15 cellular contexts compared by ENCODE assay signal in genomic region chr13:100521912-100522490, GRCh38.
DNase-seq lines count a peak whose midpoint lies in the region; ATAC-seq and TF ChIP-seq lines count a peak whose summit lies in the region.
"Had no signal": no experiment of that assay in that cellular context is flagged by ENCODE, and none has a peak within 500 bp of the region (broad histone marks: within the 10 kb centered on the region; RNA-seq: fewer than 3 reads in every experiment).

No MANE protein-coding gene starts in this region.

- in situ Hi-C loops in KBM-7 (cut with MboI; ENCODE audit: low pct_unique_long_range_greater_than_20kb, low sequenced_read_pairs): loop anchor here (25.0 kb wide), 1 partner anchor 285 kb away; no protein-coding TSS in a partner anchor

- H3K36me3 ChIP-seq in sigmoid colon: no peaks in the 10 kb centered on the region

- TF ChIP-seq CTCF in sigmoid colon (IDR thresholded peaks at IDR 0.05): no peak

- DNase-seq in activated T-cell treated with anti-CD3 and anti-CD28 coated beads, Interleukin-2, amount 50 U/mL, for 24 hours: no peak
- DNase-seq in activated T-cell treated with anti-CD3 and anti-CD28 coated beads for 4 hours: no peak
- peak; percentile 48 for DNase-seq in KBM-7
- DNase-seq in activated naive CD8-positive, alpha-beta T cell treated with anti-CD3 and anti-CD28 coated beads for 36 hours: no peak
- DNase-seq in naive thymus-derived CD8-positive, alpha-beta T cell: peak in 2 of 10 donors; percentile 15 to 17
- DNase-seq in posterior vena cava (ENCODE audit: low spot score): no peak
- no peak for DNase-seq in stimulated activated CD4-positive, alpha-beta T cell treated with anti-CD3 and anti-CD28 coated beads, Interleukin-2, amount 100 ng/mL, for 48 hours
- DNase-seq in sigmoid colon: no peak
- DNase-seq: DND-41; MM.1S; stimulated activated CD4-positive, alpha-beta T cell treated with anti-CD3 and anti-CD28 coated beads, Interleukin-12 subunit alpha, Interleukin-12 subunit beta, amount 100 ng/mL, for 4 hours had no signal

- no peak overlapping the region for H3K4me3 ChIP-seq in sigmoid colon
- H3K4me3 ChIP-seq: gastroesophageal sphincter had no signal

- H3K9me3 ChIP-seq in sigmoid colon: no peaks in the 10 kb centered on the region
- H3K9me3 ChIP-seq: gastroesophageal sphincter had no signal

- 76 to 91% methylated on average over 11 of the region's 11 CpGs for WGBS in sigmoid colon, 2 donors

- no peak for TF ChIP-seq EP300 in sigmoid colon (IDR thresholded peaks at IDR 0.05)

- H3K4me1 ChIP-seq in sigmoid colon: peaks cover 0 to 4% (median 0%) of the 10 kb centered on the region in 4 donors
- H3K4me1 ChIP-seq: gastroesophageal sphincter, parathyroid adenoma had no signal

- no peaks in the 10 kb centered on the region for H3K36me3 Mint-ChIP-seq in activated T-cell treated with anti-CD3 and anti-CD28 coated beads, Interleukin-2, amount 50 U/mL, for 24 hours (ENCODE audit: low read depth)
- peaks cover 3% of the 10 kb centered on the region for H3K36me3 Mint-ChIP-seq in activated naive CD8-positive, alpha-beta T cell treated with anti-CD3 and anti-CD28 coated beads for 36 hours
- peaks cover 0 to 3% (median 0%) of the 10 kb centered on the region in 3 donors for H3K36me3 Mint-ChIP-seq in naive thymus-derived CD8-positive, alpha-beta T cell

- peak overlapping the region; percentile 20 for H3K4me3 Mint-ChIP-seq in activated T-cell treated with anti-CD3 and anti-CD28 coated beads, Interleukin-2, amount 50 U/mL, for 24 hours
- H3K4me3 Mint-ChIP-seq in activated naive CD8-positive, alpha-beta T cell treated with anti-CD3 and anti-CD28 coated beads for 36 hours: peak overlapping the region; percentile 7
- peak overlapping the region; percentile 64 to 81 (median 73) for H3K4me3 Mint-ChIP-seq in naive thymus-derived CD8-positive, alpha-beta T cell
- H3K4me3 Mint-ChIP-seq: mesothelial cell of epicardium; T-helper 1 cell treated with Interleukin-12 subunit alpha and Interleukin-12 subunit beta and Interleukin-4 antibody, amounts not matched to agents 30 μg/mL and 1 μg/mL, for 36 hours had no signal

- intact Hi-C loops in posterior vena cava (cut with DNase I): no loop called here
- intact Hi-C loops in sigmoid colon (cut with DNase I): no loop called here

- no peaks in the 10 kb centered on the region for H3K27me3 Mint-ChIP-seq in activated T-cell treated with anti-CD3 and anti-CD28 coated beads, Interleukin-2, amount 50 U/mL, for 24 hours
- H3K27me3 Mint-ChIP-seq in activated naive CD8-positive, alpha-beta T cell treated with anti-CD3 and anti-CD28 coated beads for 36 hours: no peaks in the 10 kb centered on the region
- no peaks in the 10 kb centered on the region for H3K27me3 Mint-ChIP-seq in naive thymus-derived CD8-positive, alpha-beta T cell

- no peaks in the 10 kb centered on the region for H3K27me3 ChIP-seq in sigmoid colon
- H3K27me3 ChIP-seq: gastroesophageal sphincter had no signal

- peak; percentile 66 to 68 for ATAC-seq in naive thymus-derived CD8-positive, alpha-beta T cell
- ATAC-seq: gastroesophageal sphincter had no signal

- H3K9me3 Mint-ChIP-seq in activated T-cell treated with anti-CD3 and anti-CD28 coated beads, Interleukin-2, amount 50 U/mL, for 24 hours: no peaks in the 10 kb centered on the region
- H3K9me3 Mint-ChIP-seq in activated naive CD8-positive, alpha-beta T cell treated with anti-CD3 and anti-CD28 coated beads for 36 hours: no peaks in the 10 kb centered on the region
- H3K9me3 Mint-ChIP-seq in naive thymus-derived CD8-positive, alpha-beta T cell: no peaks in the 10 kb centered on the region
- H3K9me3 Mint-ChIP-seq: mesothelial cell of epicardium; T-helper 1 cell treated with Interleukin-12 subunit alpha and Interleukin-12 subunit beta and Interleukin-4 antibody, amounts not matched to agents 30 μg/mL and 1 μg/mL, for 36 hours had no signal

- peaks cover 22% of the 10 kb centered on the region for H3K4me1 Mint-ChIP-seq in activated T-cell treated with anti-CD3 and anti-CD28 coated beads, Interleukin-2, amount 50 U/mL, for 24 hours (ENCODE audit: low read depth)
- peaks cover 13% of the 10 kb centered on the region for H3K4me1 Mint-ChIP-seq in activated naive CD8-positive, alpha-beta T cell treated with anti-CD3 and anti-CD28 coated beads for 36 hours
- peaks cover 7 to 22% (median 11%) of the 10 kb centered on the region in 4 donors for H3K4me1 Mint-ChIP-seq in naive thymus-derived CD8-positive, alpha-beta T cell

- H3K27ac Mint-ChIP-seq in activated T-cell treated with anti-CD3 and anti-CD28 coated beads, Interleukin-2, amount 50 U/mL, for 24 hours: no peak overlapping the region
- no peak overlapping the region for H3K27ac Mint-ChIP-seq in activated naive CD8-positive, alpha-beta T cell treated with anti-CD3 and anti-CD28 coated beads for 36 hours
- H3K27ac Mint-ChIP-seq in naive thymus-derived CD8-positive, alpha-beta T cell: peak overlapping the region in 5 of 10 donors; percentile 3 to 73 (median 26)
- H3K27ac Mint-ChIP-seq: mesothelial cell of epicardium; T-helper 1 cell treated with Interleukin-12 subunit alpha and Interleukin-12 subunit beta and Interleukin-4 antibody, amounts not matched to agents 30 μg/mL and 1 μg/mL, for 36 hours had no signal

- POLR2A ChIA-PET in naive thymus-derived CD8-positive, alpha-beta T cell (lab: Charles Lee): interaction anchor here (1.0 kb wide), 1 partner anchor 864 kb away, joined by 3 read pairs; no protein-coding TSS in a partner anchor

- no peak for TF ChIP-seq POLR2A in sigmoid colon (IDR thresholded peaks at IDR 0.05)

- no peak overlapping the region for H3K27ac ChIP-seq in sigmoid colon
- H3K27ac ChIP-seq: gastroesophageal sphincter, parathyroid adenoma had no signal

Comparison
In these comparisons a context has a peak if more than half of its experiments do, and no peak if none do; other contexts are left out.
1. H3K4me3 Mint-ChIP-seq: peak in every context shown above with its lines; median percentile 73 in naive thymus-derived CD8-positive, alpha-beta T cell; 20 in activated T-cell treated with anti-CD3 and anti-CD28 coated beads, Interleukin-2, amount 50 U/mL, for 24 hours; 7 in activated naive CD8-positive, alpha-beta T cell treated with anti-CD3 and anti-CD28 coated beads for 36 hours.